ENCODE assay signal across 1 cellular context in the genomic region with DNA sequence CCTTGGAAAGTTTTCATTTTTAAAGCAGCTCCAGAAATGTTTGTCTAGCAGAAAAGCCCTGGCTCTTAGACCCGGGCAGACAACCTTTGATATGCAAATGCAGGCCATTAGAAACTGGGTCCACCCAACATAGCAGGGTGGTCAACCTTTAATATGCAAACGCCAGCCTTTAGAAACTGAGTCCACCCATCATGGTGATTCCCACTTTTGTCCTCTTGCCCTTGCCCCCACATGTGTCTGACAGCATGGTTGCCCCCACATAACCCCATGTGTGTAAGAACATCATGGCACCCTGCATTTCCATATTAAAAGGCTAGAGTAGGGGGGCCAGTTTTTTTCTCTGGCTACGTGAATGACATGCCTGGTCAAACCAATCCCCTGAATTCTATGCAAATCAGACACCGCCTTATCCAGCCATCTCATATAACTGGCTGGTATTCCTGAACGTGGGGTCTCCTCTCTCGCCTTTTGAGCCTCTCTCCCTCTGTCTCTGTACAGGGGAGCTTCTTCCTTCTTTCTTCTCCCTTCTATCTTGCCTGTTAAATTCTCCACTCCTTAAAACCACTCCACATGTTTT.
TF ChIP-seq lines count a peak whose summit lies in the region.

No MANE protein-coding gene starts in this region.

TF ChIP-seq in H1, 55 proteins besides CTCF, POLR2A, EP300 and RAD21 (continued from another document):
- TF ChIP-seq CBX5 (IDR thresholded peaks at IDR 0.05; ENCODE audit: low read depth, low read length) (no peak), SP1 (IDR thresholded peaks at IDR 0.05; ENCODE audit: low read depth, low read length) (0 out of 2 replicates have a peak, but pooled peaks have one; percentile 18), YY1 (IDR thresholded peaks at IDR 0.05; ENCODE audit: low read depth, low read length) (peak; percentile 64), SIRT6 (IDR thresholded peaks at IDR 0.05; ENCODE audit: low read length) (no peak)
- TF ChIP-seq, protein P1, sequence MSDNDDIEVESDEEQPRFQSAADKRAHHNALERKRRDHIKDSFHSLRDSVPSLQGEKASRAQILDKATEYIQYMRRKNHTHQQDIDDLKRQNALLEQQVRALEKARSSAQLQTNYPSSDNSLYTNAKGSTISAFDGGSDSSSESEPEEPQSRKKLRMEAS (IDR thresholded peaks at IDR 0.05) = peak; percentile 51; the same call in 1 of the 2 replicates
